In the genomic region with DNA sequence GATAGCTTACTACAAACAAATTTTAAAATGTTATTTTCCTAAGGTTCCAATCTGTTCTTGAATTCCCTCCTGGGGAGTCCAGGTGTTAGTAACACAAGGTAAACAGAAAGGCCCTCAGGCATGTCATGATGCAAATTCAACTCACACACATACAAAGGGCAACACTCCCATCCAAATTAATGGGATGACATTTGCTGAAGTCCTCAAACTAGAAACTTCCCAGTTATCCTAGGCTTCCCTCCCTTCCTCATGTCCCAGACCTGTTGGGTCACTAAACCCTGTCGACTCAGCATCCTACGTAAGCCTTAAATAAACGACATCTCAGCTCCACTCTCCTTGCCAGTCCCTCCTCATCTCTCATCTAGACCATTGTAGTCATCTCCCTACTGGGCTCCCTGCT, we compare ENCODE assay signal across 20 cellular contexts.
DNase-seq lines count a peak whose midpoint lies in the region; ATAC-seq, FAIRE-seq and TF ChIP-seq lines count a peak whose summit lies in the region.
"Had no signal": no experiment of that assay in that cellular context is flagged by ENCODE, and none has a peak within 500 bp of the region (broad histone marks: within the 10 kb centered on the region; RNA-seq: fewer than 3 reads in every experiment).

No MANE protein-coding gene starts in this region.

- CTCF ChIA-PET in mammary epithelial cell (lab: Charles Lee; ENCODE audit: low non-redundant PET) = no interaction called here
- CTCF ChIA-PET in MCF 10A (lab: Yijun Ruan, JAX) = interaction anchor here (0.5 kb wide), 1 partner anchor 118 kb away, joined by 3 read pairs; no protein-coding TSS in a partner anchor
- CTCF ChIA-PET in H1 (lab: Charles Lee; ENCODE audit: partially characterized antibody) = interaction anchor here (0.8 to 0.9 kb wide), 2 partner anchors 118 to 120 kb away, joined by 3 to 5 read pairs; no protein-coding TSS in a partner anchor

- TF ChIP-seq CTCF in mammary epithelial cell (conservative IDR thresholded peaks at IDR 0.05 in 1 of 2, IDR thresholded peaks at IDR 0.05 in 1 of 2; ENCODE audit: extremely low read depth in 1 of 2, insufficient read depth in 1 of 2, low read depth in 1 of 2, low read length in 2 of 2) (no peak), MCF 10A (IDR thresholded peaks at IDR 0.05; ENCODE audit: unreplicated experiment) (no peak), H1 (IDR thresholded peaks at IDR 0.05; ENCODE audit: control extremely low read depth in 1 of 3, insufficient read depth in 1 of 3, low read depth in 1 of 3, low read length in 3 of 3) (no peak), mucosa of descending colon (IDR thresholded peaks at IDR 0.05) (no peak)

- H3K27me3 ChIP-seq in mammary epithelial cell (ENCODE audit: insufficient read depth, low read length) (no peaks in the 10 kb centered on the region), H1 (replicated peaks in 1 of 4; ENCODE audit: control insufficient read depth in 3 of 4, extremely low read depth in 1 of 4, insufficient read depth in 3 of 4, low read length in 3 of 4) (no peaks in the 10 kb centered on the region; a peak in 1 of 7 replicates)

- no peak overlapping the region for H3K4me3 Mint-ChIP-seq in MCF 10A (ENCODE audit: unreplicated experiment)
- H3K4me3 Mint-ChIP-seq: CD14-positive monocyte; T-helper 1 cell treated with Interleukin-12 subunit alpha and Interleukin-12 subunit beta and Interleukin-4 antibody, amounts not matched to agents 30 μg/mL and 1 μg/mL, for 36 hours had no signal

- no peaks in the 10 kb centered on the region for H3K36me3 Mint-ChIP-seq in MCF 10A (ENCODE audit: insufficient read depth, unreplicated experiment)
- H3K36me3 Mint-ChIP-seq: CD14-positive monocyte had no signal

- H2AFZ ChIP-seq in mammary epithelial cell (ENCODE audit: low read depth, low read length) = no peak overlapping the region
- no peak overlapping the region for H2AFZ ChIP-seq in H1 (ENCODE audit: low read length)

- H3K18ac ChIP-seq in H1 (ENCODE audit: extremely low read depth, low read length) = no peak overlapping the region

- H3K27me3 Mint-ChIP-seq in MCF 10A (ENCODE audit: insufficient read depth, unreplicated experiment) = no peaks in the 10 kb centered on the region

- H2AK5ac ChIP-seq in H1 (ENCODE audit: low read depth, low read length) = no peak overlapping the region

- no peak overlapping the region for H3K4me2 ChIP-seq in mammary epithelial cell (ENCODE audit: insufficient read depth, low read depth, low read length)
- no peak overlapping the region for H3K4me2 ChIP-seq in H1 (ENCODE audit: insufficient read depth in 1 of 2, low read depth in 2 of 2, low read length in 2 of 2)

- BruUV-seq in mammary epithelial cell (replicated peaks; lab: Mats Ljungman, UMichigan) (no TSS peak), MCF 10A (replicated peaks; lab: Mats Ljungman, UMichigan) (no TSS peak)

- no peak overlapping the region for H4K91ac ChIP-seq in H1 (replicated peaks; ENCODE audit: insufficient read length, low read length)

- intact Hi-C loops in mammary epithelial cell (cut with micrococcal nuclease) (no loop called here), MCF 10A (cut with micrococcal nuclease) (no loop called here), mucosa of descending colon (cut with DNase I, micrococcal nuclease) (no loop called here)

- H2BK120ac ChIP-seq in H1 (replicated peaks; ENCODE audit: low read depth, low read length) = no peak overlapping the region

- H3K9me3 Mint-ChIP-seq in MCF 10A (ENCODE audit: unreplicated experiment) = no peaks in the 10 kb centered on the region
- H3K9me3 Mint-ChIP-seq: T-helper 1 cell treated with Interleukin-12 subunit alpha and Interleukin-12 subunit beta and Interleukin-4 antibody, amounts not matched to agents 30 μg/mL and 1 μg/mL, for 36 hours had no signal

- H3K14ac ChIP-seq in H1 (ENCODE audit: insufficient read length) = no peak overlapping the region

- H4K20me1 ChIP-seq in mammary epithelial cell (ENCODE audit: insufficient read depth, low read length) (no peaks in the 10 kb centered on the region), H1 (replicated peaks in 1 of 2; ENCODE audit: control insufficient read depth in 1 of 2, insufficient read depth in 2 of 2, low read length in 2 of 2) (no peaks in the 10 kb centered on the region)

- TF ChIP-seq EP300 in H1 (IDR thresholded peaks at IDR 0.05; ENCODE audit: borderline replicate concordance in 1 of 2, low read depth in 2 of 2, low read length in 2 of 2) = no peak; a peak in 1 of 3 replicates

- peak; percentile 73 for FAIRE-seq in H1 (lab: Jason Lieb, UNC)
- FAIRE-seq: A204.1, RCC 7860 had no signal

- POLR2A ChIA-PET in MCF 10A (lab: Yijun Ruan, JAX) (no interaction called here), H1 (lab: Charles Lee; ENCODE audit: partially characterized antibody) (no interaction called here)

- no peaks in the 10 kb centered on the region for H3K23me2 ChIP-seq in H1 (ENCODE audit: low read depth, low read length)

- H3K4ac ChIP-seq in H1 (replicated peaks; ENCODE audit: insufficient read length, low read depth, low read length) = no peak overlapping the region

- H4K5ac ChIP-seq in H1 (ENCODE audit: insufficient read length, low read depth, low read length) = no peak overlapping the region

- no peak overlapping the region for H2BK20ac ChIP-seq in H1 (ENCODE audit: low read length)

- in situ Hi-C loops in mammary epithelial cell (cut with MboI; ENCODE audit: low sequenced_read_pairs in 2 of 2) = no loop called here

- H3K79me2 ChIP-seq in mammary epithelial cell (ENCODE audit: insufficient read depth, low read length) (no peaks in the 10 kb centered on the region), H1 (ENCODE audit: control insufficient read depth in 1 of 2, insufficient read depth in 2 of 2, low read length in 2 of 2) (no peaks in the 10 kb centered on the region)

- no peak overlapping the region for H2BK15ac ChIP-seq in H1 (ENCODE audit: low read length)

- H3K9ac ChIP-seq in mammary epithelial cell (ENCODE audit: insufficient read depth, low read length) (no peak overlapping the region), H1 (replicated peaks in 1 of 4; ENCODE audit: extremely low read depth in 1 of 4, low read depth in 3 of 4, low read length in 3 of 4) (no peak overlapping the region)

- H3K4me3 ChIP-seq in mammary epithelial cell (replicated peaks in 1 of 3; ENCODE audit: insufficient read depth in 1 of 3, low read depth in 2 of 3, low read length in 3 of 3) = no peak overlapping the region
- H3K4me3 ChIP-seq in H1 (ENCODE audit: extremely low read depth in 1 of 4, insufficient read depth in 2 of 4, low read depth in 3 of 4, low read length in 4 of 4) = no peak overlapping the region
- no peak overlapping the region for H3K4me3 ChIP-seq in mucosa of descending colon

- ATAC-seq in HG03135 (IDR thresholded peaks at IDR 0.05; ENCODE audit: unreplicated experiment) (no peak), mucosa of descending colon (no peak), GM19324 (IDR thresholded peaks at IDR 0.05; ENCODE audit: low FRiP score, unreplicated experiment) (no peak)
- ATAC-seq: HCT116 had no signal

- dilution Hi-C loops in mammary epithelial cell (cut with HindIII; ENCODE audit: low sequenced_read_pairs) = no loop called here

- TF ChIP-seq POLR2A in H1 (IDR thresholded peaks at IDR 0.05; ENCODE audit: control extremely low read depth in 1 of 2, low read depth in 2 of 2, low read length in 2 of 2) = no peak

- no peak for TF ChIP-seq RAD21 in H1 (IDR thresholded peaks at IDR 0.05 in 1 of 2, conservative IDR thresholded peaks at IDR 0.05 in 1 of 2; ENCODE audit: low read depth in 2 of 2, low read length in 2 of 2)

- peaks cover 33% of the 10 kb centered on the region for H3K4me1 Mint-ChIP-seq in MCF 10A (ENCODE audit: insufficient read depth, unreplicated experiment)
- H3K4me1 Mint-ChIP-seq: CD14-positive monocyte had no signal

- H3K56ac ChIP-seq in H1 (replicated peaks; ENCODE audit: insufficient read length, low read depth, low read length) = no peak overlapping the region

- H2BK12ac ChIP-seq in H1 (ENCODE audit: low read depth, low read length) = no peak overlapping the region

- no peaks in the 10 kb centered on the region for H3K79me1 ChIP-seq in H1 (ENCODE audit: low read depth, low read length)

- H3K4me1 ChIP-seq in mammary epithelial cell (ENCODE audit: insufficient read depth, low read length) (peaks cover 7% of the 10 kb centered on the region), H1 (replicated peaks in 1 of 4; ENCODE audit: control insufficient read depth in 3 of 4, insufficient read depth in 4 of 4, low read length in 3 of 4) (peaks cover 0 to 14% (median 4%) of the 10 kb centered on the region in 4 experiments; a peak in 4 of 7 replicates), mucosa of descending colon (ENCODE audit: low read depth) (no peaks in the 10 kb centered on the region)

- no peak overlapping the region for H3K23ac ChIP-seq in H1 (ENCODE audit: insufficient read length)

- no peaks in the 10 kb centered on the region for H3K9me3 ChIP-seq in mammary epithelial cell (replicated peaks; ENCODE audit: insufficient read depth, low read length)
- no peaks in the 10 kb centered on the region for H3K9me3 ChIP-seq in H1 (ENCODE audit: insufficient read depth in 2 of 2, low read depth in 1 of 2, low read length in 1 of 2)
- H3K9me3 ChIP-seq in mucosa of descending colon = no peaks in the 10 kb centered on the region

- no peak overlapping the region for H2BK5ac ChIP-seq in H1 (ENCODE audit: low read depth, low read length)

- no peak overlapping the region for H4K8ac ChIP-seq in H1 (ENCODE audit: extremely low read depth, insufficient read depth, low read length)

- DNase-seq in mammary epithelial cell = peak; percentile 41
- no peak for DNase-seq in MCF 10A (ENCODE audit: unreplicated experiment)
- peak; percentile 52 for DNase-seq in NCI-H345 treated with DMSO at 0.1 percent for 48 hours (lab: John Stamatoyannopoulos, UW; ENCODE audit: unreplicated experiment)
- DNase-seq in H1 (ENCODE audit: low read depth in 1 of 2, low spot score in 2 of 2) = no peak
- no peak for DNase-seq in mucosa of descending colon
- DNase-seq in GM19238 (ENCODE audit: insufficient read length, low spot score) = no peak
- DNase-seq: Calu3, KG1, NCI-H1092, NCI-H2029, NCI-H524, SHP77 treated with DMSO at 0.1 percent for 48 hours had no signal

- H3K27ac ChIP-seq in mammary epithelial cell (ENCODE audit: insufficient read depth, low read depth, low read length) (no peak overlapping the region), H1 (ENCODE audit: low read depth, low read length) (no peak overlapping the region)
- H3K27ac ChIP-seq: HL-60 had no signal

- H3K36me3 ChIP-seq in mammary epithelial cell (ENCODE audit: insufficient read depth, low read length) (no peaks in the 10 kb centered on the region), H1 (ENCODE audit: control insufficient read depth in 2 of 4, insufficient read depth in 4 of 4, low read length in 3 of 4) (no peaks in the 10 kb centered on the region), mucosa of descending colon (ENCODE audit: low read depth) (no peaks in the 10 kb centered on the region)

- no peak overlapping the region for H3K27ac Mint-ChIP-seq in MCF 10A (ENCODE audit: low read depth, unreplicated experiment)
- H3K27ac Mint-ChIP-seq: T-helper 1 cell treated with Interleukin-12 subunit alpha and Interleukin-12 subunit beta and Interleukin-4 antibody, amounts not matched to agents 30 μg/mL and 1 μg/mL, for 36 hours had no signal

- whole genome bisulfite sequencing in mammary epithelial cell (ENCODE audit: low coverage, missing lambda C conversion rate) = 50% methylated on average over 3 of the region's 3 CpGs
- WGBS in H1 (ENCODE audit: extremely low coverage in 1 of 2, insufficient coverage in 1 of 2, insufficient read length in 1 of 2, insufficient replicate concordance in 2 of 2, low coverage in 1 of 2, low lambda C conversion rate in 2 of 2, missing lambda C conversion rate in 1 of 2), 2 experiments = 64% methylated on average over 3 of the region's 3 CpGs; no CpG with 5 or more reads in 1 of the 2 experiments

Comparison
In these comparisons a context has a peak if more than half of its experiments do, and no peak if none do; other contexts are left out.
1. DNase-seq: peak in mammary epithelial cell (single experiment) and NCI-H345 treated with DMSO at 0.1 percent for 48 hours (single experiment); none in MCF 10A (single experiment), H1 (0 of 2), mucosa of descending colon (0 of 3) and GM19238 (single experiment).